Comparison of ENCODE assay signal across 29 cellular contexts in the genomic region with DNA sequence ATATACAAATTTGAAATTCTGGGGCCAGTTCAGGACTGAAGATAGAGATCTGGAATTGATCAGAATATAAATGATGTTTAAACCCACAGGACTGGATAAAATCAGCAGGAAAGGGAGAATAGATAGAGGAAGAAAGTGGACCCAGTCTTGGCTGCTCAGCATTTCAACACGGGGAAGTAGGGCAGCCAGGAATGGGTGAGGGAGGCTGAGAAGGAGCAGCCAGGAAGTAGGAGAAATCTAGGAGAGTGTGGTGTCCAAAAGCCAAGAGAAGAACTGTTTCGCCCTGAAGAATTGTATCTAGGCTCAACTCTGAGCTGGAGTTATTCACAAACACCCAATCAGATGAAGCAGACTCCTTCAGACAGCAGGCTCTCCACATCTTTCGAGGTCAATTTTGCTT.
"Had no signal": no experiment of that assay in that cellular context is flagged by ENCODE, and none has a peak within 500 bp of the region (broad histone marks: within the 10 kb centered on the region; RNA-seq: fewer than 3 reads in every experiment).

No MANE protein-coding gene starts in this region.

- ATAC-seq: natural killer cell treated with Interleukin-12 subunit alpha and Interleukin-12 subunit beta and Interleukin-15 and Interleukin-18, amount 100 ng/mL, for 72 hours; psoas muscle; right cardiac atrium; right lobe of liver; stimulated activated effector memory CD8-positive, alpha-beta T cell treated with anti-CD3 and anti-CD28 coated beads, Interleukin-12 subunit alpha, Interleukin-12 subunit beta, amount 100 ng/mL, for 72 hours; stimulated activated naive B cell treated with anti-CD40 and anti-IgM and Interleukin-4, amounts not matched to agents 10 μg/mL and 1 μg/mL and 100 μg/mL, for 72 hours had no signal

- H3K36me3 ChIP-seq: neutrophil, ovary, right lobe of liver, sigmoid colon, stomach, thoracic aorta, thyroid gland, tibial nerve, upper lobe of left lung, vagina had no signal

- H3K9me3 Mint-ChIP-seq: stimulated activated effector memory CD8-positive, alpha-beta T cell treated with anti-CD3 and anti-CD28 coated beads, Interleukin-12 subunit alpha, Interleukin-12 subunit beta, amount 100 ng/mL, for 72 hours; stimulated activated naive CD8-positive, alpha-beta T cell treated with anti-CD3 and anti-CD28 coated beads, Interleukin-15, Interleukin-2, amounts not matched to agents 100 ng/mL and 50 ng/mL, for 24 hours had no signal

- H3K27ac Mint-ChIP-seq: natural killer cell treated with Interleukin-12 subunit alpha and Interleukin-12 subunit beta and Interleukin-15 and Interleukin-18, amount 100 ng/mL, for 72 hours; nephron progenitor cell; progenitor cell of endocrine pancreas; stimulated activated effector memory CD8-positive, alpha-beta T cell treated with anti-CD3 and anti-CD28 coated beads, Interleukin-12 subunit alpha, Interleukin-12 subunit beta, amount 100 ng/mL, for 72 hours; stimulated activated naive B cell treated with anti-CD40 and anti-IgM and Interleukin-4, amounts not matched to agents 10 μg/mL and 1 μg/mL and 100 μg/mL, for 72 hours; stimulated activated naive CD8-positive, alpha-beta T cell treated with anti-CD3 and anti-CD28 coated beads, Interleukin-15, Interleukin-2, amounts not matched to agents 100 ng/mL and 50 ng/mL, for 24 hours had no signal

- H3K4me1 ChIP-seq: parathyroid adenoma, right lobe of liver, upper lobe of left lung, vagina had no signal

- H3K4me3 ChIP-seq: ovary, psoas muscle, right lobe of liver, sigmoid colon, stomach, thoracic aorta, thyroid gland, tibial nerve, upper lobe of left lung, vagina had no signal

- DNase-seq: nephron progenitor cell; nucleus accumbens; ovary; posterior cingulate gyrus; psoas muscle; right cardiac atrium; right lobe of liver; sigmoid colon; small intestine; stimulated activated CD4-positive, alpha-beta T cell treated with anti-CD3 and anti-CD28 coated beads, Interleukin-15, amount 100 ng/mL, for 24 hours; stimulated activated CD4-positive, alpha-beta T cell treated with anti-CD3 and anti-CD28 coated beads, Interleukin-2, amount 100 ng/mL, for 24 hours; stimulated activated CD4-positive, alpha-beta T cell treated with anti-CD3 and anti-CD28 coated beads, Interleukin-2, amount 100 ng/mL, for 48 hours; stimulated activated CD4-positive, alpha-beta T cell treated with anti-CD3 and anti-CD28 coated beads, Interleukin-4, amount 100 ng/mL, for 24 hours; stimulated activated naive B cell treated with anti-CD40 and anti-IgM and Interleukin-4, amounts not matched to agents 10 μg/mL and 1 μg/mL and 100 μg/mL, for 72 hours; stimulated activated naive CD4-positive, alpha-beta T cell treated with Interleukin-2 at 50 U/mL for 16 hours; stomach; thyroid gland; trophoblast cell; upper lobe of left lung had no signal

- H3K4me3 Mint-ChIP-seq: natural killer cell treated with Interleukin-12 subunit alpha and Interleukin-12 subunit beta and Interleukin-15 and Interleukin-18, amount 100 ng/mL, for 72 hours; nephron progenitor cell; neural crest cell; stimulated activated effector memory CD8-positive, alpha-beta T cell treated with anti-CD3 and anti-CD28 coated beads, Interleukin-12 subunit alpha, Interleukin-12 subunit beta, amount 100 ng/mL, for 72 hours; stimulated activated naive B cell treated with anti-CD40 and anti-IgM and Interleukin-4, amounts not matched to agents 10 μg/mL and 1 μg/mL and 100 μg/mL, for 72 hours; stimulated activated naive CD8-positive, alpha-beta T cell treated with anti-CD3 and anti-CD28 coated beads, Interleukin-15, Interleukin-2, amounts not matched to agents 100 ng/mL and 50 ng/mL, for 24 hours had no signal

- H3K4me1 Mint-ChIP-seq: stimulated activated effector memory CD8-positive, alpha-beta T cell treated with anti-CD3 and anti-CD28 coated beads, Interleukin-12 subunit alpha, Interleukin-12 subunit beta, amount 100 ng/mL, for 72 hours; stimulated activated naive B cell treated with anti-CD40 and anti-IgM and Interleukin-4, amounts not matched to agents 10 μg/mL and 1 μg/mL and 100 μg/mL, for 72 hours had no signal

- H3K36me3 Mint-ChIP-seq: natural killer cell treated with Interleukin-12 subunit alpha and Interleukin-12 subunit beta and Interleukin-15 and Interleukin-18, amount 100 ng/mL, for 72 hours; stimulated activated effector memory CD8-positive, alpha-beta T cell treated with anti-CD3 and anti-CD28 coated beads, Interleukin-12 subunit alpha, Interleukin-12 subunit beta, amount 100 ng/mL, for 72 hours; stimulated activated naive B cell treated with anti-CD40 and anti-IgM and Interleukin-4, amounts not matched to agents 10 μg/mL and 1 μg/mL and 100 μg/mL, for 72 hours had no signal

- H3K9me3 ChIP-seq: neutrophil, ovary, psoas muscle, right lobe of liver, sigmoid colon, stomach, thoracic aorta, thyroid gland, upper lobe of left lung, vagina had no signal
